2 cellular contexts compared by ENCODE assay signal in genomic region chr1:169577981-169578738, GRCh38.
TF ChIP-seq lines count a peak whose summit lies in the region.

No MANE protein-coding gene starts in this region.

TF ChIP-seq in HepG2, 621 proteins besides CTCF, POLR2A, EP300 and RAD21:
- TF ChIP-seq MAFF (IDR thresholded peaks at IDR 0.05; ENCODE audit: low read depth, low read length), result peak; percentile 73
- no peak for TF ChIP-seq ZNF337 (CRISPR knock-in tag; IDR thresholded peaks at IDR 0.05; ENCODE audit: borderline replicate concordance, low read depth)
- no peak for TF ChIP-seq CEBPG (CRISPR knock-in tag; IDR thresholded peaks at IDR 0.05)
- no peak for TF ChIP-seq ARNT2 (CRISPR knock-in tag; IDR thresholded peaks at IDR 0.05; ENCODE audit: low read depth)
- peak; percentile 50 for TF ChIP-seq RBFOX2 (IDR thresholded peaks at IDR 0.05; ENCODE audit: low read depth, low read length)
- TF ChIP-seq MAFK (conservative IDR thresholded peaks at IDR 0.05 in 1 of 2, IDR thresholded peaks at IDR 0.05 in 1 of 2; ENCODE audit: low read length in 2 of 2), result peak; percentile 75 to 85
- 0 out of 2 replicates have a peak, but pooled peaks have one; percentile 27 for TF ChIP-seq ZNF7 (CRISPR knock-in tag; IDR thresholded peaks at IDR 0.05)
- peak; percentile 44 for TF ChIP-seq AGO2 (optimal IDR thresholded peaks at IDR 0.05; ENCODE audit: low read depth, low read length)
- TF ChIP-seq MXI1 (IDR thresholded peaks at IDR 0.05; ENCODE audit: borderline replicate concordance, low read depth, low read length), result no peak
- TF ChIP-seq SNRNP70 (IDR thresholded peaks at IDR 0.05; ENCODE audit: low read depth, low read length), result no peak
- no peak for TF ChIP-seq EED (CRISPR knock-in tag; IDR thresholded peaks at IDR 0.05)

TF ChIP-seq in K562, 482 proteins besides CTCF, POLR2A, EP300 and RAD21:
- TF ChIP-seq CBFA2T3 (IDR thresholded peaks at IDR 0.05) (no peak), PHF21A (IDR thresholded peaks at IDR 0.05; ENCODE audit: borderline replicate concordance, low read depth) (no peak), ZNF316 (IDR thresholded peaks at IDR 0.05) (peak; percentile 41), BRF2 (IDR thresholded peaks at IDR 0.05; ENCODE audit: borderline replicate concordance, insufficient read depth, insufficient read length) (no peak)
